In the genomic region with DNA sequence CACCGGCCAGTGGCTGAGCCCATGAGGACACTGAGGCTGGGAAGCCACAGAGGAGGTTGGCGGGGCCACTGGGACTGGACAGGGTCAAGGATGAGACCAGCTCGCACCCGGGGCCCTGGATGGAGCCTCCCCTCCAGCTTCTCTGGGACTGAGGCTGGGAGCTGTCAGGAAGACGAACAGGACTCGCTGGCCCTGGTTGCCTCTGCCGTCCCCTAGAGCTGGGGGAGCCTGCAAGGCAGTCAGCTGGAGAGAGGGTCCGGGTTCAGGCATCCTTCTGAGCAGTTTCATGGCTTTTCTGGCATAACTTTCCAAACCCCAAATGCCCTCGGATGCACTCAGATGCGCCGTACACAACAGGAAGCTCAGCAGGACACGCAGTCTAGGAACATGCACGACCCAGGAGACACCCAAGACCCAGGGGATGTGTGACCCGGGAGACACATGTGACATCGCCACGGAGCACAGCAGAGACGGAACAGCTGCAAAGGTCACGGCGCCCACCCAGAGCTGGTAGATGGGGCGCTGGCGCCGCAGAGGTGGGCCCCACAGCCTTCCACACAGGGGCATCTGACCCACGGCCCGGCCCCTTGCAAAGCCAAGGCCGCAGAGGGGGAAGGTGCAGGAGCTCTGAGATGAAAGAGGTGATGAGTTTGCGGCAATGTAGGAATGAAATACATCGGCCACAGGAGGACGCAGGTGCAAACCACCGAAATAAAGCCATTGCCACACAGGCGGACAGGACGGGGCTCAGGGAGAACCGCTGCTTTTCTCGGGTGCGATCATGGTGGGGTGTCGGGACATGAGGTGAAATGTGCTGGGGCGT, we compare ENCODE assay signal across 2 cellular contexts.
TF ChIP-seq lines count a peak whose summit lies in the region.

No MANE protein-coding gene starts in this region.

TF ChIP-seq in K562, 482 proteins besides CTCF, POLR2A, EP300 and RAD21:
- TF ChIP-seq, protein P1, sequence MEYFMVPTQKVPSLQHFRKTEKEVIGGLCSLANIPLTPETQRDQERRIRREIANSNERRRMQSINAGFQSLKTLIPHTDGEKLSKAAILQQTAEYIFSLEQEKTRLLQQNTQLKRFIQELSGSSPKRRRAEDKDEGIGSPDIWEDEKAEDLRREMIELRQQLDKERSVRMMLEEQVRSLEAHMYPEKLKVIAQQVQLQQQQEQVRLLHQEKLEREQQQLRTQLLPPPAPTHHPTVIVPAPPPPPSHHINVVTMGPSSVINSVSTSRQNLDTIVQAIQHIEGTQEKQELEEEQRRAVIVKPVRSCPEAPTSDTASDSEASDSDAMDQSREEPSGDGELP (CRISPR knock-in tag; IDR thresholded peaks at IDR 0.05; ENCODE audit: borderline replicate concordance): 0 out of 2 replicates have a peak, but pooled peaks have one; percentile 24
- no peak for TF ChIP-seq BRF1 (IDR thresholded peaks at IDR 0.05; ENCODE audit: borderline replicate concordance, extremely low read depth, insufficient read length)
- peak; percentile 6 for TF ChIP-seq RBM22 (IDR thresholded peaks at IDR 0.05; ENCODE audit: low read depth, low read length, poor library complexity, severe bottlenecking)
- TF ChIP-seq FIP1L1 (IDR thresholded peaks at IDR 0.05; ENCODE audit: low read depth, low read length, poor library complexity, severe bottlenecking): peak; percentile 34
- TF ChIP-seq, protein P2, sequence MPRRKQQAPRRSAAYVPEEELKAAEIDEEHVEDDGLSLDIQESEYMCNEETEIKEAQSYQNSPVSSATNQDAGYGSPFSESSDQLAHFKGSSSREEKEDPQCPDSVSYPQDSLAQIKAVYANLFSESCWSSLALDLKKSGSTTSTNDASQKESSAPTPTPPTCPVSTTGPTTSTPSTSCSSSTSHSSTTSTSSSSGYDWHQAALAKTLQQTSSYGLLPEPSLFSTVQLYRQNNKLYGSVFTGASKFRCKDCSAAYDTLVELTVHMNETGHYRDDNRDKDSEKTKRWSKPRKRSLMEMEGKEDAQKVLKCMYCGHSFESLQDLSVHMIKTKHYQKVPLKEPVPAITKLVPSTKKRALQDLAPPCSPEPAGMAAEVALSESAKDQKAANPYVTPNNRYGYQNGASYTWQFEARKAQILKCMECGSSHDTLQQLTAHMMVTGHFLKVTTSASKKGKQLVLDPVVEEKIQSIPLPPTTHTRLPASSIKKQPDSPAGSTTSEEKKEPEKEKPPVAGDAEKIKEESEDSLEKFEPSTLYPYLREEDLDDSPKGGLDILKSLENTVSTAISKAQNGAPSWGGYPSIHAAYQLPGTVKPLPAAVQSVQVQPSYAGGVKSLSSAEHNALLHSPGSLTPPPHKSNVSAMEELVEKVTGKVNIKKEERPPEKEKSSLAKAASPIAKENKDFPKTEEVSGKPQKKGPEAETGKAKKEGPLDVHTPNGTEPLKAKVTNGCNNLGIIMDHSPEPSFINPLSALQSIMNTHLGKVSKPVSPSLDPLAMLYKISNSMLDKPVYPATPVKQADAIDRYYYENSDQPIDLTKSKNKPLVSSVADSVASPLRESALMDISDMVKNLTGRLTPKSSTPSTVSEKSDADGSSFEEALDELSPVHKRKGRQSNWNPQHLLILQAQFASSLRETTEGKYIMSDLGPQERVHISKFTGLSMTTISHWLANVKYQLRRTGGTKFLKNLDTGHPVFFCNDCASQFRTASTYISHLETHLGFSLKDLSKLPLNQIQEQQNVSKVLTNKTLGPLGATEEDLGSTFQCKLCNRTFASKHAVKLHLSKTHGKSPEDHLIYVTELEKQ (CRISPR knock-in tag; IDR thresholded peaks at IDR 0.05): no peak
- peak; percentile 47 for TF ChIP-seq POLR2G (IDR thresholded peaks at IDR 0.05; ENCODE audit: low read depth, low read length)
- no peak for TF ChIP-seq CHD1 (IDR thresholded peaks at IDR 0.05; ENCODE audit: low read length)
- no peak for TF ChIP-seq CBX5 (IDR thresholded peaks at IDR 0.05; ENCODE audit: borderline replicate concordance, low read depth)

TF ChIP-seq in WTC11, 78 proteins besides CTCF, POLR2A, EP300 and RAD21 (continued from another document):
- TF ChIP-seq, protein P3, sequence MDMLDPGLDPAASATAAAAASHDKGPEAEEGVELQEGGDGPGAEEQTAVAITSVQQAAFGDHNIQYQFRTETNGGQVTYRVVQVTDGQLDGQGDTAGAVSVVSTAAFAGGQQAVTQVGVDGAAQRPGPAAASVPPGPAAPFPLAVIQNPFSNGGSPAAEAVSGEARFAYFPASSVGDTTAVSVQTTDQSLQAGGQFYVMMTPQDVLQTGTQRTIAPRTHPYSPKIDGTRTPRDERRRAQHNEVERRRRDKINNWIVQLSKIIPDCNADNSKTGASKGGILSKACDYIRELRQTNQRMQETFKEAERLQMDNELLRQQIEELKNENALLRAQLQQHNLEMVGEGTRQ (CRISPR knock-in tag; IDR thresholded peaks at IDR 0.05): no peak
- TF ChIP-seq, protein P4, sequence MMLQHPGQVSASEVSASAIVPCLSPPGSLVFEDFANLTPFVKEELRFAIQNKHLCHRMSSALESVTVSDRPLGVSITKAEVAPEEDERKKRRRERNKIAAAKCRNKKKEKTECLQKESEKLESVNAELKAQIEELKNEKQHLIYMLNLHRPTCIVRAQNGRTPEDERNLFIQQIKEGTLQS (CRISPR knock-in tag; conservative IDR thresholded peaks at IDR 0.05): no peak
- TF ChIP-seq ZNF396 (CRISPR knock-in tag; IDR thresholded peaks at IDR 0.05; ENCODE audit: borderline replicate concordance) (no peak), ZNF317 (CRISPR knock-in tag; IDR thresholded peaks at IDR 0.05; ENCODE audit: borderline replicate concordance, low read depth) (no peak), GABPB1 (CRISPR knock-in tag; IDR thresholded peaks at IDR 0.05) (no peak), NFE2L1 (CRISPR knock-in tag; IDR thresholded peaks at IDR 0.05) (no peak), MYBL2 (CRISPR knock-in tag; IDR thresholded peaks at IDR 0.05) (no peak), ETV6 (CRISPR knock-in tag; IDR thresholded peaks at IDR 0.05) (no peak), JAZF1 (CRISPR knock-in tag; IDR thresholded peaks at IDR 0.05) (no peak), HMGA2 (CRISPR knock-in tag; IDR thresholded peaks at IDR 0.05) (no peak), JUN (CRISPR knock-in tag; IDR thresholded peaks at IDR 0.05) (no peak)
- TF ChIP-seq, protein P5, sequence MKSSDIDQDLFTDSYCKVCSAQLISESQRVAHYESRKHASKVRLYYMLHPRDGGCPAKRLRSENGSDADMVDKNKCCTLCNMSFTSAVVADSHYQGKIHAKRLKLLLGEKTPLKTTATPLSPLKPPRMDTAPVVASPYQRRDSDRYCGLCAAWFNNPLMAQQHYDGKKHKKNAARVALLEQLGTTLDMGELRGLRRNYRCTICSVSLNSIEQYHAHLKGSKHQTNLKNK (CRISPR knock-in tag; IDR thresholded peaks at IDR 0.05): no peak
- TF ChIP-seq, protein P6, sequence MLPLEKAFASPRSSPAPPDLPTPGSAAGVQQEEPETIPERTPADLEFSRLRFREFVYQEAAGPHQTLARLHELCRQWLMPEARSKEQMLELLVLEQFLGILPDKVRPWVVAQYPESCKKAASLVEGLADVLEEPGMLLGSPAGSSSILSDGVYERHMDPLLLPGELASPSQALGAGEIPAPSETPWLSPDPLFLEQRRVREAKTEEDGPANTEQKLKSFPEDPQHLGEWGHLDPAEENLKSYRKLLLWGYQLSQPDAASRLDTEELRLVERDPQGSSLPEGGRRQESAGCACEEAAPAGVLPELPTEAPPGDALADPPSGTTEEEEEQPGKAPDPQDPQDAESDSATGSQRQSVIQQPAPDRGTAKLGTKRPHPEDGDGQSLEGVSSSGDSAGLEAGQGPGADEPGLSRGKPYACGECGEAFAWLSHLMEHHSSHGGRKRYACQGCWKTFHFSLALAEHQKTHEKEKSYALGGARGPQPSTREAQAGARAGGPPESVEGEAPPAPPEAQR (CRISPR knock-in tag; IDR thresholded peaks at IDR 0.05): no peak
- TF ChIP-seq, protein P7, sequence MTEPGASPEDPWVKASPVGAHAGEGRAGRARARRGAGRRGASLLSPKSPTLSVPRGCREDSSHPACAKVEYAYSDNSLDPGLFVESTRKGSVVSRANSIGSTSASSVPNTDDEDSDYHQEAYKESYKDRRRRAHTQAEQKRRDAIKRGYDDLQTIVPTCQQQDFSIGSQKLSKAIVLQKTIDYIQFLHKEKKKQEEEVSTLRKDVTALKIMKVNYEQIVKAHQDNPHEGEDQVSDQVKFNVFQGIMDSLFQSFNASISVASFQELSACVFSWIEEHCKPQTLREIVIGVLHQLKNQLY (CRISPR knock-in tag; IDR thresholded peaks at IDR 0.05): no peak
- TF ChIP-seq, protein P8, sequence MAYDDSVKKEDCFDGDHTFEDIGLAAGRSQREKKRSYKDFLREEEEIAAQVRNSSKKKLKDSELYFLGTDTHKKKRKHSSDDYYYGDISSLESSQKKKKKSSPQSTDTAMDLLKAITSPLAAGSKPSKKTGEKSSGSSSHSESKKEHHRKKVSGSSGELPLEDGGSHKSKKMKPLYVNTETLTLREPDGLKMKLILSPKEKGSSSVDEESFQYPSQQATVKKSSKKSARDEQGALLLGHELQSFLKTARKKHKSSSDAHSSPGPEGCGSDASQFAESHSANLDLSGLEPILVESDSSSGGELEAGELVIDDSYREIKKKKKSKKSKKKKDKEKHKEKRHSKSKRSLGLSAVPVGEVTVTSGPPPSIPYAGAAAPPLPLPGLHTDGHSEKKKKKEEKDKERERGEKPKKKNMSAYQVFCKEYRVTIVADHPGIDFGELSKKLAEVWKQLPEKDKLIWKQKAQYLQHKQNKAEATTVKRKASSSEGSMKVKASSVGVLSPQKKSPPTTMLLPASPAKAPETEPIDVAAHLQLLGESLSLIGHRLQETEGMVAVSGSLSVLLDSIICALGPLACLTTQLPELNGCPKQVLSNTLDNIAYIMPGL (CRISPR knock-in tag; IDR thresholded peaks at IDR 0.05): no peak
TF ChIP-seq in WTC11: peak in this region for 0.
